Comparison of ENCODE assay signal across 28 cellular contexts in genomic region chr2:17606851-17607250, GRCh38.
"Had no signal": no experiment of that assay in that cellular context is flagged by ENCODE, and none has a peak within 500 bp of the region (broad histone marks: within the 10 kb centered on the region; RNA-seq: fewer than 3 reads in every experiment).

No MANE protein-coding gene starts in this region.

- H3K4me1 Mint-ChIP-seq: naive B cell; natural killer cell; stimulated activated naive B cell treated with anti-CD40 and anti-IgM and Interleukin-4, amounts not matched to agents 10 μg/mL and 1 μg/mL and 100 μg/mL, for 72 hours had no signal

- H3K27me3 ChIP-seq: left lung, ovary, right atrium auricular region, stomach, testis, thyroid gland, transverse colon, upper lobe of left lung, vagina had no signal

- H3K9me3 ChIP-seq: left lung, lower lobe of right lung, ovary, right atrium auricular region, stomach, testis, thyroid gland, transverse colon, upper lobe of left lung, vagina had no signal

- H3K36me3 Mint-ChIP-seq: mesothelial cell of epicardium; naive B cell; natural killer cell; stimulated activated naive B cell treated with anti-CD40 and anti-IgM and Interleukin-4, amounts not matched to agents 10 μg/mL and 1 μg/mL and 100 μg/mL, for 72 hours had no signal

- H3K27ac ChIP-seq: left lung, lower lobe of right lung, ovary, skin epidermis, stomach, testis, thyroid gland, transverse colon, upper lobe of left lung, vagina had no signal

- H3K36me3 ChIP-seq: left lung, lower lobe of right lung, ovary, right atrium auricular region, stomach, thyroid gland, transverse colon, upper lobe of left lung, vagina had no signal

- H3K9me3 Mint-ChIP-seq: mesothelial cell of epicardium; natural killer cell; nephron progenitor cell; stimulated activated naive B cell treated with anti-CD40 and anti-IgM and Interleukin-4, amounts not matched to agents 10 μg/mL and 1 μg/mL and 100 μg/mL, for 72 hours had no signal

- H3K4me3 ChIP-seq: left lung, lower lobe of right lung, ovary, right atrium auricular region, skin epidermis, stomach, testis, thyroid gland, transverse colon, upper lobe of left lung, vagina had no signal

- ATAC-seq: left cardiac atrium; left lung; lower lobe of right lung; natural killer cell; sciatic nerve; stimulated activated naive B cell treated with anti-CD40 and anti-IgM and Interleukin-4, amounts not matched to agents 10 μg/mL and 1 μg/mL and 100 μg/mL, for 72 hours; stimulated activated naive CD8-positive, alpha-beta T cell treated with anti-CD3 and anti-CD28 coated beads, Interleukin-15, Interleukin-2, amounts not matched to agents 100 U/mL and 50 U/mL, for 24 hours had no signal

- H3K27ac Mint-ChIP-seq: mesothelial cell of epicardium; naive B cell; natural killer cell; nephron progenitor cell; progenitor cell of endocrine pancreas; stimulated activated naive B cell treated with anti-CD40 and anti-IgM and Interleukin-4, amounts not matched to agents 10 μg/mL and 1 μg/mL and 100 μg/mL, for 72 hours had no signal

- DNase-seq: hippocampal formation; kidney glomerular epithelial cell; left cardiac atrium; left lung; lower lobe of right lung; mammary epithelial cell; mesenchymal stem cell; naive B cell; natural killer cell; nephron progenitor cell; ovary; stimulated activated CD4-positive, alpha-beta T cell treated with anti-CD3 and anti-CD28 coated beads, Interleukin-12 subunit alpha, Interleukin-12 subunit beta, amount 100 ng/mL, for 4 hours; stimulated activated CD4-positive, alpha-beta T cell treated with anti-CD3 and anti-CD28 coated beads, Interleukin-15, amount 100 ng/mL, for 24 hours; stimulated activated CD4-positive, alpha-beta T cell treated with anti-CD3 and anti-CD28 coated beads, Interleukin-2, amount 100 ng/mL, for 24 hours; stimulated activated CD4-positive, alpha-beta T cell treated with anti-CD3 and anti-CD28 coated beads, Interleukin-4, amount 100 ng/mL, for 1 hour; stimulated activated naive B cell treated with anti-CD40 and anti-IgM and Interleukin-4, amounts not matched to agents 10 μg/mL and 1 μg/mL and 100 μg/mL, for 72 hours; stimulated activated naive CD8-positive, alpha-beta T cell treated with anti-CD3 and anti-CD28 coated beads, Interleukin-15, Interleukin-2, amounts not matched to agents 100 U/mL and 50 U/mL, for 24 hours; stomach; testis; thyroid gland; transverse colon; upper lobe of left lung had no signal

- H3K4me3 Mint-ChIP-seq: mesothelial cell of epicardium; naive B cell; natural killer cell; nephron progenitor cell; stimulated activated naive B cell treated with anti-CD40 and anti-IgM and Interleukin-4, amounts not matched to agents 10 μg/mL and 1 μg/mL and 100 μg/mL, for 72 hours had no signal

- H3K4me1 ChIP-seq: left lung, lower lobe of right lung, stomach, testis, thyroid gland, transverse colon, upper lobe of left lung, vagina had no signal
